8 cellular contexts compared by ENCODE assay signal in genomic region chr7:30479356-30480120, GRCh38. TPM values are rescaled to one million over a fixed set of nuclear protein-coding genes. Genes with fewer than 3 reads are reported as not detected.
DNase-seq lines count a peak whose midpoint lies in the region; ATAC-seq and TF ChIP-seq lines count a peak whose summit lies in the region.
"Not testable (repeated sequence)": the region's sequence is repeated elsewhere in the genome, so short reads cannot be mapped to it uniquely, and the experiment has no call there.

No MANE protein-coding gene starts in this region.

- H3K23ac ChIP-seq in H9 (ENCODE audit: insufficient read length, low read depth, low read length), result not testable (repeated sequence)

- intact Hi-C loops in activated B cell treated with CpG ODN at 0.5 μM for 24 hours (cut with micrococcal nuclease), result loop anchor here (5.0 kb wide), 1 partner anchor 452 kb away; the partner anchor contains the start of genes FKBP14 and PLEKHA8

- H3T11ph ChIP-seq in H9 (ENCODE audit: low read length), result not testable (repeated sequence)

- H2BK20ac ChIP-seq in H9 (ENCODE audit: low read depth, low read length, poor library complexity, severe bottlenecking), result not testable (repeated sequence)

- not testable (repeated sequence) for H3K27ac ChIP-seq in H9 (ENCODE audit: insufficient read length, low read depth, low read length)
- peak overlapping the region; percentile 92 to 96 for H3K27ac ChIP-seq in mucosa of rectum (ENCODE audit: low read depth in 2 of 2, low read length in 2 of 2)

- not testable (repeated sequence) for H4K91ac ChIP-seq in H9 (ENCODE audit: insufficient read length, low read depth, low read length)

- not testable (repeated sequence) for H2BK120ac ChIP-seq in H9 (ENCODE audit: low read depth, low read length, poor library complexity, severe bottlenecking)

- H3K27me3 ChIP-seq in H9 (ENCODE audit: insufficient read depth, low read length); mucosa of rectum (ENCODE audit: control insufficient read depth in 2 of 2, insufficient read depth in 2 of 2, low read length in 2 of 2): not testable (repeated sequence)

- not testable (repeated sequence) for H3K4ac ChIP-seq in H9 (ENCODE audit: low read depth, low read length)

- not testable (repeated sequence) for H3K9ac ChIP-seq in H9 (ENCODE audit: extremely low read depth, insufficient read length, low read length)
- H3K9ac ChIP-seq in mucosa of rectum (ENCODE audit: low read depth in 1 of 2, low read length in 2 of 2), result peak overlapping the region; percentile 82 to 85

- WGBS in H9 (ENCODE audit: extremely low coverage, insufficient read length, low lambda C conversion rate), result no CpG with 5 or more reads among the region's 14 CpGs

- peak overlapping the region; percentile 62 to 81 for H3K4me3 Mint-ChIP-seq in H9
- peak overlapping the region; percentile 95 for H3K4me3 Mint-ChIP-seq in activated B cell treated with CpG ODN at 0.5 μM for 24 hours

- ATAC-seq in activated B cell treated with CpG ODN at 0.5 μM for 24 hours (ENCODE audit: low read depth), result peak; percentile 35

- H3K79me2 ChIP-seq in H9 (ENCODE audit: insufficient read depth, low read length), result not testable (repeated sequence)

- in situ Hi-C loops in astrocyte of the spinal cord (cut with HindIII; ENCODE audit: low sequenced_read_pairs), result not testable (repeated sequence)

- not testable (repeated sequence) for TF ChIP-seq CTCF in AG10803 (conservative IDR thresholded peaks at IDR 0.05; ENCODE audit: low read length); H9 (conservative IDR thresholded peaks at IDR 0.05); activated B cell treated with CpG ODN at 0.5 μM for 24 hours (IDR thresholded peaks at IDR 0.05); astrocyte of the spinal cord (IDR thresholded peaks at IDR 0.05; ENCODE audit: low read depth, low read length); fibroblast of the aortic adventitia (IDR thresholded peaks at IDR 0.05; ENCODE audit: insufficient read depth, low read length)

- H3K9me3 ChIP-seq in H9 (ENCODE audit: control insufficient read depth, low read depth, low read length); mucosa of rectum (ENCODE audit: control insufficient read depth in 2 of 2, low read length in 2 of 2): not testable (repeated sequence)

- not testable (repeated sequence) for H4K5ac ChIP-seq in H9 (ENCODE audit: insufficient read length, low read depth, low read length)

- H3K4me1 Mint-ChIP-seq in H9, result peaks cover 9 to 11% of the 10 kb centered on the region in 2 experiments; a peak in 3 of 4 replicates
- H3K4me1 Mint-ChIP-seq in activated B cell treated with CpG ODN at 0.5 μM for 24 hours, result peaks cover 45% of the 10 kb centered on the region

- H2BK15ac ChIP-seq in H9 (ENCODE audit: low read depth, low read length), result not testable (repeated sequence)

- H3K9me3 Mint-ChIP-seq in H9, activated B cell treated with CpG ODN at 0.5 μM for 24 hours: not testable (repeated sequence)

- not testable (repeated sequence) for H2BK5ac ChIP-seq in H9 (ENCODE audit: insufficient read length, low read length)

- not testable (repeated sequence) for H2AFZ ChIP-seq in H9 (ENCODE audit: low read length)

- not testable (repeated sequence) for H4K20me1 ChIP-seq in H9 (ENCODE audit: control insufficient read depth, insufficient read depth, insufficient read length)

- not testable (repeated sequence) for H3K4me2 ChIP-seq in H9 (ENCODE audit: insufficient read depth, insufficient read length, low read length)

- H3K56ac ChIP-seq in H9 (ENCODE audit: insufficient read length, low read depth, low read length), result not testable (repeated sequence)

- H3K36me3 ChIP-seq in mucosa of rectum (ENCODE audit: control insufficient read depth in 2 of 2, insufficient read depth in 2 of 2, low read length in 2 of 2), result not testable (repeated sequence)

- peak overlapping the region; percentile 77 for H3K4me3 ChIP-seq in AG10803 (ENCODE audit: low read length)
- H3K4me3 ChIP-seq in astrocyte of the spinal cord (ENCODE audit: low read depth, low read length), result not testable (repeated sequence)
- peak overlapping the region; percentile 80 for H3K4me3 ChIP-seq in fibroblast of the aortic adventitia (ENCODE audit: low read depth, low read length)
- peak overlapping the region; percentile 73 to 91 for H3K4me3 ChIP-seq in mucosa of rectum (ENCODE audit: low read length in 2 of 2)

- H3K27ac Mint-ChIP-seq in H9, result not testable (repeated sequence)
- H3K27ac Mint-ChIP-seq in activated B cell treated with CpG ODN at 0.5 μM for 24 hours, result peak overlapping the region; percentile 81

- CTCF ChIA-PET in activated B cell treated with CpG ODN at 0.5 μM for 24 hours (lab: Charles Lee), result not testable (repeated sequence)

- not testable (repeated sequence) for H3K18ac ChIP-seq in H9 (ENCODE audit: insufficient read length, low read depth, low read length)

- POLR2A ChIA-PET in activated B cell treated with CpG ODN at 0.5 μM for 24 hours (lab: Charles Lee), result interaction anchor here (0.6 to 2.5 kb wide), 7 partner anchors 11 to 332 kb away, joined by 3 to 10 read pairs (median 6); no protein-coding TSS in a partner anchor

- not testable (repeated sequence) for H4K8ac ChIP-seq in H9 (replicated peaks; ENCODE audit: insufficient read length, low read depth, low read length)

- not testable (repeated sequence) for H2AK5ac ChIP-seq in H9 (ENCODE audit: insufficient read length, low read length)

- H3K79me1 ChIP-seq in H9 (ENCODE audit: insufficient read depth, low read depth, low read length, poor library complexity, severe bottlenecking), result not testable (repeated sequence)

- H3K23me2 ChIP-seq in H9 (ENCODE audit: insufficient read length, low read depth, low read length, poor library complexity, severe bottlenecking), result peaks cover 11% of the 10 kb centered on the region

- not testable (repeated sequence) for H2BK12ac ChIP-seq in H9 (ENCODE audit: insufficient read length, low read depth, low read length)

- peaks cover 22% of the 10 kb centered on the region for H3K27me3 Mint-ChIP-seq in H9 (ENCODE audit: low read depth)
- H3K27me3 Mint-ChIP-seq in activated B cell treated with CpG ODN at 0.5 μM for 24 hours, result not testable (repeated sequence)

- not testable (repeated sequence) for H3K14ac ChIP-seq in H9 (ENCODE audit: insufficient read depth, low read length)

- DNase-seq in AG10803 (ENCODE audit: low read depth) (peak; percentile 42), NCI-H69 (lab: John Stamatoyannopoulos, UW) (peak; percentile 27), astrocyte of the spinal cord (ENCODE audit: low read depth, low spot score) (peak; percentile 42), fibroblast of the aortic adventitia (ENCODE audit: low read depth) (peak; percentile 58)
- not testable (repeated sequence) for DNase-seq in H9, activated B cell treated with CpG ODN at 0.5 μM for 24 hours
- peak; percentile 40 for DNase-seq in stimulated activated CD4-positive, alpha-beta T cell treated with anti-CD3 and anti-CD28 coated beads, Interleukin-1b, Interleukin-23, amount 100 ng/mL, for 48 hours

- not testable (repeated sequence) for H3K4me1 ChIP-seq in H9 (ENCODE audit: insufficient read depth, low read length)
- H3K4me1 ChIP-seq in mucosa of rectum (ENCODE audit: control insufficient read depth in 2 of 2, insufficient read depth in 2 of 2, low read length in 2 of 2), result peaks cover 24 to 25% of the 10 kb centered on the region in 2 donors

- H3K36me3 Mint-ChIP-seq in H9 (ENCODE audit: insufficient read depth in 1 of 3, low read depth in 3 of 3); activated B cell treated with CpG ODN at 0.5 μM for 24 hours (ENCODE audit: low read depth): not testable (repeated sequence)

RNA-seq across cellular contexts. Expression of gene NOD1, which starts 1.0 kb away (rescaled TPM):
- total RNA-seq in H9 (2021) (4.9 and 5.3 TPM in 2 replicates), activated B cell treated with CpG ODN at 0.5 μM for 24 hours (11.7 and 14.0 TPM in 2 replicates), fibroblast of the aortic adventitia (ENCODE audit: low replicate concordance) (7.5 and 14.8 TPM in 2 replicates)

RNA-seq across cellular contexts. Expression of gene GGCT, which starts 25.1 kb away (rescaled TPM):
- total RNA-seq in H9 (2021) (84.9 and 85.0 TPM in 2 replicates), activated B cell treated with CpG ODN at 0.5 μM for 24 hours (22.7 and 24.4 TPM in 2 replicates), fibroblast of the aortic adventitia (ENCODE audit: low replicate concordance) (27.3 and 47.8 TPM in 2 replicates)
